ENCODE assay signal across 20 cellular contexts in genomic region chr1:240692339-240692705, GRCh38.
"Had no signal": no experiment of that assay in that cellular context is flagged by ENCODE, and none has a peak within 500 bp of the region (broad histone marks: within the 10 kb centered on the region; RNA-seq: fewer than 3 reads in every experiment).

No MANE protein-coding gene starts in this region.

- H3K4me1 ChIP-seq: lower lobe of right lung, neural progenitor cell, prostate gland, right atrium auricular region, tibial artery had no signal

- H3K4me3 ChIP-seq: lower lobe of right lung, neural progenitor cell, prostate gland, right atrium auricular region, tibial artery had no signal

- H3K9ac ChIP-seq: neural progenitor cell had no signal

- H3K36me3 ChIP-seq: lower lobe of right lung, neural progenitor cell, prostate gland, right atrium auricular region, tibial artery, WERI-Rb-1 had no signal

- H3K36me3 Mint-ChIP-seq: naive thymus-derived CD8-positive, alpha-beta T cell; neural progenitor cell had no signal

- DNase-seq: activated CD4-positive, alpha-beta T cell treated with anti-CD3 and anti-CD28 coated beads, Interleukin-2, amount 10 ng/mL, durations not matched to agents 7 days and 5 days; activated CD4-positive, CD25-positive, alpha-beta regulatory T cell treated with anti-CD3 and anti-CD28 coated beads, Interleukin-2, amount 50 U/mL, for 72 hours; activated CD8-positive, alpha-beta T cell treated with anti-CD3 and anti-CD28 coated beads, Interleukin-2, amount 10 ng/mL, durations not matched to agents 7 days and 5 days; activated gamma-delta T cell; activated naive CD4-positive, alpha-beta T cell treated with anti-CD3 and anti-CD28 coated beads, Interleukin-2, amount 50 U/mL, for 16 hours; activated naive CD8-positive, alpha-beta T cell treated with anti-CD3 and anti-CD28 coated beads, Interleukin-2, amount 50 U/mL, for 24 hours; cerebellar nuclear complex; cortex of kidney; kidney; lower lobe of right lung; naive thymus-derived CD8-positive, alpha-beta T cell; stimulated activated CD4-positive, alpha-beta T cell treated with anti-CD3 and anti-CD28 coated beads, Interleukin-1b, Interleukin-23, amount 100 ng/mL, for 48 hours had no signal

- H3K9me3 Mint-ChIP-seq: activated naive CD8-positive, alpha-beta T cell treated with anti-CD3 and anti-CD28 coated beads, Interleukin-2, amount 50 U/mL, for 24 hours; activated T-helper 1 cell treated with anti-CD3 and anti-CD28 coated beads, Interleukin-12 subunit alpha, Interleukin-12 subunit beta, Interleukin-2, Interleukin-4 antibody, amounts not matched to agents 30 ng/mL and 10 ng/mL and 1 ng/mL, durations not matched to agents 14 hours and 24 hours and 36 hours; neural progenitor cell; stimulated activated naive CD8-positive, alpha-beta T cell treated with anti-CD3 and anti-CD28 coated beads, Interleukin-15, Interleukin-2, amounts not matched to agents 100 ng/mL and 50 ng/mL, for 24 hours had no signal

- H3K27ac Mint-ChIP-seq: activated CD4-positive, alpha-beta T cell treated with anti-CD3 and anti-CD28 coated beads, Interleukin-2, amount 10 ng/mL, durations not matched to agents 7 days and 5 days; activated CD8-positive, alpha-beta T cell treated with anti-CD3 and anti-CD28 coated beads, Interleukin-2, amount 10 ng/mL, durations not matched to agents 7 days and 5 days; activated naive CD8-positive, alpha-beta T cell treated with anti-CD3 and anti-CD28 coated beads, Interleukin-2, amount 50 U/mL, for 24 hours; activated T-helper 1 cell treated with anti-CD3 and anti-CD28 coated beads, Interleukin-12 subunit alpha, Interleukin-12 subunit beta, Interleukin-2, Interleukin-4 antibody, amounts not matched to agents 30 ng/mL and 10 ng/mL and 1 ng/mL, durations not matched to agents 14 hours and 24 hours and 36 hours; naive thymus-derived CD8-positive, alpha-beta T cell; neural progenitor cell; stimulated activated naive CD8-positive, alpha-beta T cell treated with anti-CD3 and anti-CD28 coated beads, Interleukin-15, Interleukin-2, amounts not matched to agents 100 ng/mL and 50 ng/mL, for 24 hours; T-helper 2 cell treated with Interferon-gamma antibody and Interleukin-4, amounts not matched to agents 5 μg/mL and 100 μg/mL, for 36 hours had no signal

- H3K4me2 ChIP-seq: neural progenitor cell had no signal

- H3K27ac ChIP-seq: lower lobe of right lung, neural progenitor cell, prostate gland, right atrium auricular region, tibial artery, WERI-Rb-1 had no signal

- H3K27me3 ChIP-seq: neural progenitor cell, right atrium auricular region, tibial artery had no signal

- H3K4me1 Mint-ChIP-seq: neural progenitor cell had no signal

- H3K27me3 Mint-ChIP-seq: activated naive CD8-positive, alpha-beta T cell treated with anti-CD3 and anti-CD28 coated beads, Interleukin-2, amount 50 U/mL, for 24 hours; stimulated activated naive CD8-positive, alpha-beta T cell treated with anti-CD3 and anti-CD28 coated beads, Interleukin-15, Interleukin-2, amounts not matched to agents 100 ng/mL and 50 ng/mL, for 24 hours had no signal

- H3K4me3 Mint-ChIP-seq: activated CD4-positive, alpha-beta T cell treated with anti-CD3 and anti-CD28 coated beads, Interleukin-2, amount 10 ng/mL, durations not matched to agents 7 days and 5 days; activated CD8-positive, alpha-beta T cell treated with anti-CD3 and anti-CD28 coated beads, Interleukin-2, amount 10 ng/mL, durations not matched to agents 7 days and 5 days; activated naive CD8-positive, alpha-beta T cell treated with anti-CD3 and anti-CD28 coated beads, Interleukin-2, amount 50 U/mL, for 24 hours; activated T-helper 1 cell treated with anti-CD3 and anti-CD28 coated beads, Interleukin-12 subunit alpha, Interleukin-12 subunit beta, Interleukin-2, Interleukin-4 antibody, amounts not matched to agents 30 ng/mL and 10 ng/mL and 1 ng/mL, durations not matched to agents 14 hours and 24 hours and 36 hours; naive thymus-derived CD8-positive, alpha-beta T cell; neural progenitor cell; stimulated activated naive CD8-positive, alpha-beta T cell treated with anti-CD3 and anti-CD28 coated beads, Interleukin-15, Interleukin-2, amounts not matched to agents 100 ng/mL and 50 ng/mL, for 24 hours; T-helper 2 cell treated with Interferon-gamma antibody and Interleukin-4, amounts not matched to agents 5 μg/mL and 100 μg/mL, for 36 hours had no signal

- ATAC-seq: activated CD8-positive, alpha-beta T cell treated with anti-CD3 and anti-CD28 coated beads, Interleukin-2, amount 10 ng/mL, durations not matched to agents 7 days and 5 days; activated naive CD8-positive, alpha-beta T cell treated with anti-CD3 and anti-CD28 coated beads, Interleukin-2, amount 50 U/mL, for 24 hours; naive thymus-derived CD8-positive, alpha-beta T cell had no signal

- H3K9me3 ChIP-seq: lower lobe of right lung, prostate gland, right atrium auricular region, tibial artery had no signal
